8 cellular contexts compared by ENCODE assay signal in the genomic region with DNA sequence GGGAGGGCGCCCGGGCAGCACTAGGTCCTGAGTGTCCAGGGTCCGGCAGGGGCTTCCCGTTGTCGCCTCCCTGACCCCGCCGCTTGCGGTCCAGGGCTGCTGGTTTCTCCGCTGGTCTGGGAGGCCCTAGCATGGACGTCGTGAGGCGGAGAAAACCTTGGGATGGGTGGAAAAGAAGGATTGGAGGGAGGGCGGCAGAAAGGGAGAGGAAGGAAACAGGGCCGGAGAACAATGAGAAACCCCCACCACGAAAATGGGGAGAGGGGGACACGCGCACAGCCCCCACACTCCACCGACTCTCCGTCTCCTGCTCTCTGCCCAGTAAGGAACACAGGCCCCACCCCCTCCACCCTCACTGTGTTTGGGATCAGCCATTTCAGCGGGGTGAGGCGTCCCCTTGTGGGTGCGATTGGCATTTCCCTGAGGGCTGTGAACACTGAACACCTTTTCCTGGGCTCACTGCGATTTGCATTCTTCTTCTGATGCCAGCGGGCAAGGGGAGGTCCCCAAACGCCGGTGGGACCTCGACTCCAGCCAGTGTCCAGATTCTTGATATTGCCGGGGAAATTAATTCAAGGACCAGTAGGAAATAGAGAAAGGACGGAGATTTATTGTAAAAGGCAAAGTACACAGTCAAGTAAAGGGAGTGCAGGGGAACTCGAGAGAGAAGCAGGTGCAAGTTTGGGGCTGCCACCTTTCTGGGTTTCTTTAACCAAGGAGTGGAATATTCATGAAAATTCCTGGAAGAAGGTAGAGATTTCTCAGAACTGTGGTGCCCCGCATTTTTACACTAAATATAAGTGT. TPM values are rescaled to one million over a fixed set of nuclear protein-coding genes. Genes with fewer than 3 reads are reported as not detected.
DNase-seq lines count a peak whose midpoint lies in the region; ATAC-seq lines count a peak whose summit lies in the region.

No MANE protein-coding gene starts in this region.

- H3K9me3 Mint-ChIP-seq in T-helper 1 cell treated with Interleukin-12 subunit alpha and Interleukin-12 subunit beta and Interleukin-4 antibody, amounts not matched to agents 30 μg/mL and 1 μg/mL, for 36 hours = no peaks in the 10 kb centered on the region

- ATAC-seq in GM21529 (IDR thresholded peaks at IDR 0.05; ENCODE audit: unreplicated experiment) = no peak

- no peaks in the 10 kb centered on the region for H3K36me3 Mint-ChIP-seq in T-helper 1 cell treated with Interleukin-12 subunit alpha and Interleukin-12 subunit beta and Interleukin-4 antibody, amounts not matched to agents 30 μg/mL and 1 μg/mL, for 36 hours (ENCODE audit: low read depth)

- peaks cover 23% of the 10 kb centered on the region for H3K4me1 Mint-ChIP-seq in T-helper 1 cell treated with Interleukin-12 subunit alpha and Interleukin-12 subunit beta and Interleukin-4 antibody, amounts not matched to agents 30 μg/mL and 1 μg/mL, for 36 hours (ENCODE audit: low read depth)

- H3K27ac Mint-ChIP-seq in T-helper 1 cell treated with Interleukin-12 subunit alpha and Interleukin-12 subunit beta and Interleukin-4 antibody, amounts not matched to agents 30 μg/mL and 1 μg/mL, for 36 hours = no peak overlapping the region

- peak; percentile 63 for DNase-seq in SIG-M5 treated with dmso at 0.1 percent for 504 hours (lab: John Stamatoyannopoulos, UW; ENCODE audit: unreplicated experiment)
- no peak for DNase-seq in SIG-M5 (lab: John Stamatoyannopoulos, UW)
- DNase-seq in NCI-H1048 (lab: John Stamatoyannopoulos, UW) = peak; percentile 58
- DNase-seq in amygdala (lab: John Stamatoyannopoulos, UW) = peak in 48 of 56 donors; percentile 3 to 76 (median 40)
- peak; percentile 65 for DNase-seq in hepatic stellate cell (ENCODE audit: low spot score)
- DNase-seq in renal cortical epithelial cell (ENCODE audit: low read depth) = peak; percentile 52

- H3K27me3 Mint-ChIP-seq in T-helper 1 cell treated with Interleukin-12 subunit alpha and Interleukin-12 subunit beta and Interleukin-4 antibody, amounts not matched to agents 30 μg/mL and 1 μg/mL, for 36 hours (ENCODE audit: low read depth) = peaks cover 91% of the 10 kb centered on the region

- H3K4me3 Mint-ChIP-seq in T-helper 1 cell treated with Interleukin-12 subunit alpha and Interleukin-12 subunit beta and Interleukin-4 antibody, amounts not matched to agents 30 μg/mL and 1 μg/mL, for 36 hours = peak overlapping the region; percentile 71

RNA-seq across cellular contexts. Expression of a gene that starts 3.3 kb away (rescaled TPM):
- total RNA-seq in renal cortical epithelial cell = 0.15 TPM in 1 of 2 replicates, not detected in the other

RNA-seq across cellular contexts. Expression of a gene that starts 15.6 kb away (rescaled TPM):
- 8.2 and 14.4 TPM in 2 replicates for total RNA-seq in renal cortical epithelial cell

RNA-seq across cellular contexts. Expression of a gene that starts 28.3 kb away (rescaled TPM):
- not detected in 2 replicates for total RNA-seq in renal cortical epithelial cell

RNA-seq across cellular contexts. Expression of a gene that starts 37.6 kb away (rescaled TPM):
- total RNA-seq in renal cortical epithelial cell = 0.17 and 0.20 TPM in 2 replicates
